ENCODE assay signal across 1 cellular context in the genomic region with DNA sequence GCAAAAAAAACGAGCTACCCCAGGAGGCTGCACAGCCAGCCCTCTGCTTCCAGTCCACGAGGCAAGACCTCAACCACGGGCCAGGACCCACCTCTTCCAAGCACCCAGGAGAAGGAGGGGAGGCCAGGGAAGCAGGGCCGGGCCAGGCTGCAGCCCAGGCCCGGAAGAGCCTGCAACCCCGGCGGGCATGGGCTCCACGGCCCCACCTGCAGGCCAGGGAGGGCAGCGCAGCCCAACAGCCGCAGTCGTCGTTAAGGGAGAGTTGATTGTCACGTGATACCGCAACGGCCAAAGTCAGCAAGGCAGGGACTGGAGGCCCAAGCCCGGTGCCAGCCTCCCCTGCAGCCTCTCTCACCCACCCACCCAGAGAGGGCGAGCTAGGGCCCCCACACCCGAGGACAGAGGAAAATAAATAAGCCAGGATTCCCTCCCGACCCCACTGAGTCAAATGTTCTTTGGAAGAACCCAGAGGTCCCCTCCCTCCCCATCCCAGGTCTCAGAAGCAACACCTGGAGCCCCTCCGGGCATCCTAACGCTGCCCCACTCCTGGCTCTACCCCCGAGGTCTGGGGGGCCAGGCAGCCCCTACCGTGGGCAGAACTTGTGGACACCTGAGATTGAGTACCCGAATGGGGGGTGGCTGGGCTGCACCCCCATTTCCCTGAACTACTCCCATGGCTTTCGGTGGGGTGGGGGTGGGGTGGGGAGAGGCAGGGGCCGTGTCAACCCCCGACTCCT.
TF ChIP-seq lines count a peak whose summit lies in the region.

No MANE protein-coding gene starts in this region.

TF ChIP-seq in HEK293, 187 proteins besides CTCF, POLR2A, EP300 and RAD21 (continued from another document):
- TF ChIP-seq, protein P1, sequence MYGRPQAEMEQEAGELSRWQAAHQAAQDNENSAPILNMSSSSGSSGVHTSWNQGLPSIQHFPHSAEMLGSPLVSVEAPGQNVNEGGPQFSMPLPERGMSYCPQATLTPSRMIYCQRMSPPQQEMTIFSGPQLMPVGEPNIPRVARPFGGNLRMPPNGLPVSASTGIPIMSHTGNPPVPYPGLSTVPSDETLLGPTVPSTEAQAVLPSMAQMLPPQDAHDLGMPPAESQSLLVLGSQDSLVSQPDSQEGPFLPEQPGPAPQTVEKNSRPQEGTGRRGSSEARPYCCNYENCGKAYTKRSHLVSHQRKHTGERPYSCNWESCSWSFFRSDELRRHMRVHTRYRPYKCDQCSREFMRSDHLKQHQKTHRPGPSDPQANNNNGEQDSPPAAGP (tag by site-specific recombination; IDR thresholded peaks at IDR 0.05) = peak; percentile 86
- TF ChIP-seq GFI1B (tag by site-specific recombination; IDR thresholded peaks at IDR 0.05) = no peak
- peak; percentile 81 for TF ChIP-seq ZNF324 (tag by site-specific recombination; IDR thresholded peaks at IDR 0.05)
- no peak for TF ChIP-seq ZNF366 (tag by site-specific recombination; conservative IDR thresholded peaks at IDR 0.05)
- peak; percentile 57; the same call in 1 of the 2 replicates for TF ChIP-seq KLF8 (tag by site-specific recombination; IDR thresholded peaks at IDR 0.05)
- no peak for TF ChIP-seq ZNF549 (tag by site-specific recombination; IDR thresholded peaks at IDR 0.05)
- TF ChIP-seq, protein P2, sequence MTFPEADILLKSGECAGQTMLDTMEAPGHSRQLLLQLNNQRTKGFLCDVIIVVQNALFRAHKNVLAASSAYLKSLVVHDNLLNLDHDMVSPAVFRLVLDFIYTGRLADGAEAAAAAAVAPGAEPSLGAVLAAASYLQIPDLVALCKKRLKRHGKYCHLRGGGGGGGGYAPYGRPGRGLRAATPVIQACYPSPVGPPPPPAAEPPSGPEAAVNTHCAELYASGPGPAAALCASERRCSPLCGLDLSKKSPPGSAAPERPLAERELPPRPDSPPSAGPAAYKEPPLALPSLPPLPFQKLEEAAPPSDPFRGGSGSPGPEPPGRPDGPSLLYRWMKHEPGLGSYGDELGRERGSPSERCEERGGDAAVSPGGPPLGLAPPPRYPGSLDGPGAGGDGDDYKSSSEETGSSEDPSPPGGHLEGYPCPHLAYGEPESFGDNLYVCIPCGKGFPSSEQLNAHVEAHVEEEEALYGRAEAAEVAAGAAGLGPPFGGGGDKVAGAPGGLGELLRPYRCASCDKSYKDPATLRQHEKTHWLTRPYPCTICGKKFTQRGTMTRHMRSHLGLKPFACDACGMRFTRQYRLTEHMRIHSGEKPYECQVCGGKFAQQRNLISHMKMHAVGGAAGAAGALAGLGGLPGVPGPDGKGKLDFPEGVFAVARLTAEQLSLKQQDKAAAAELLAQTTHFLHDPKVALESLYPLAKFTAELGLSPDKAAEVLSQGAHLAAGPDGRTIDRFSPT (tag by site-specific recombination; IDR thresholded peaks at IDR 0.05) = peak; percentile 60; the same call in 1 of the 2 replicates
- no peak for TF ChIP-seq YY2 (tag by site-specific recombination; IDR thresholded peaks at IDR 0.05)
- peak; percentile 17; the same call in 1 of the 2 replicates for TF ChIP-seq ZNF561 (tag by site-specific recombination; IDR thresholded peaks at IDR 0.05; ENCODE audit: borderline replicate concordance)
- TF ChIP-seq, protein P3, sequence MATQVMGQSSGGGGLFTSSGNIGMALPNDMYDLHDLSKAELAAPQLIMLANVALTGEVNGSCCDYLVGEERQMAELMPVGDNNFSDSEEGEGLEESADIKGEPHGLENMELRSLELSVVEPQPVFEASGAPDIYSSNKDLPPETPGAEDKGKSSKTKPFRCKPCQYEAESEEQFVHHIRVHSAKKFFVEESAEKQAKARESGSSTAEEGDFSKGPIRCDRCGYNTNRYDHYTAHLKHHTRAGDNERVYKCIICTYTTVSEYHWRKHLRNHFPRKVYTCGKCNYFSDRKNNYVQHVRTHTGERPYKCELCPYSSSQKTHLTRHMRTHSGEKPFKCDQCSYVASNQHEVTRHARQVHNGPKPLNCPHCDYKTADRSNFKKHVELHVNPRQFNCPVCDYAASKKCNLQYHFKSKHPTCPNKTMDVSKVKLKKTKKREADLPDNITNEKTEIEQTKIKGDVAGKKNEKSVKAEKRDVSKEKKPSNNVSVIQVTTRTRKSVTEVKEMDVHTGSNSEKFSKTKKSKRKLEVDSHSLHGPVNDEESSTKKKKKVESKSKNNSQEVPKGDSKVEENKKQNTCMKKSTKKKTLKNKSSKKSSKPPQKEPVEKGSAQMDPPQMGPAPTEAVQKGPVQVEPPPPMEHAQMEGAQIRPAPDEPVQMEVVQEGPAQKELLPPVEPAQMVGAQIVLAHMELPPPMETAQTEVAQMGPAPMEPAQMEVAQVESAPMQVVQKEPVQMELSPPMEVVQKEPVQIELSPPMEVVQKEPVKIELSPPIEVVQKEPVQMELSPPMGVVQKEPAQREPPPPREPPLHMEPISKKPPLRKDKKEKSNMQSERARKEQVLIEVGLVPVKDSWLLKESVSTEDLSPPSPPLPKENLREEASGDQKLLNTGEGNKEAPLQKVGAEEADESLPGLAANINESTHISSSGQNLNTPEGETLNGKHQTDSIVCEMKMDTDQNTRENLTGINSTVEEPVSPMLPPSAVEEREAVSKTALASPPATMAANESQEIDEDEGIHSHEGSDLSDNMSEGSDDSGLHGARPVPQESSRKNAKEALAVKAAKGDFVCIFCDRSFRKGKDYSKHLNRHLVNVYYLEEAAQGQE (tag by site-specific recombination; IDR thresholded peaks at IDR 0.05) = no peak
- TF ChIP-seq ZNF24 (tag by site-specific recombination; IDR thresholded peaks at IDR 0.05) = peak; percentile 54; the same call in 1 of the 2 replicates
- TF ChIP-seq ZFP3 (tag by site-specific recombination; IDR thresholded peaks at IDR 0.05; ENCODE audit: low read depth) = no peak
- TF ChIP-seq ZEB2 (tag by site-specific recombination; IDR thresholded peaks at IDR 0.05) = 0 out of 2 replicates have a peak, but pooled peaks have one; percentile 34
- TF ChIP-seq ZNF626 (tag by site-specific recombination; IDR thresholded peaks at IDR 0.05) = no peak
- TF ChIP-seq, protein P4, sequence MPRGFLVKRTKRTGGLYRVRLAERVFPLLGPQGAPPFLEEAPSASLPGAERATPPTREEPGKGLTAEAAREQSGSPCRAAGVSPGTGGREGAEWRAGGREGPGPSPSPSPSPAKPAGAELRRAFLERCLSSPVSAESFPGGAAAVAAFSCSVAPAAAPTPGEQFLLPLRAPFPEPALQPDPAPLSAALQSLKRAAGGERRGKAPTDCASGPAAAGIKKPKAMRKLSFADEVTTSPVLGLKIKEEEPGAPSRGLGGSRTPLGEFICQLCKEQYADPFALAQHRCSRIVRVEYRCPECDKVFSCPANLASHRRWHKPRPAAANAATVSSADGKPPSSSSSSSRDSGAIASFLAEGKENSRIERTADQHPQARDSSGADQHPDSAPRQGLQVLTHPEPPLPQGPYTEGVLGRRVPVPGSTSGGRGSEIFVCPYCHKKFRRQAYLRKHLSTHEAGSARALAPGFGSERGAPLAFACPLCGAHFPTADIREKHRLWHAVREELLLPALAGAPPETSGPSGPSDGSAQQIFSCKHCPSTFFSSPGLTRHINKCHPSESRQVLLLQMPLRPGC (tag by site-specific recombination; IDR thresholded peaks at IDR 0.05) = no peak
- TF ChIP-seq ZNF114 (tag by site-specific recombination; IDR thresholded peaks at IDR 0.05) = no peak
- TF ChIP-seq, protein P5, sequence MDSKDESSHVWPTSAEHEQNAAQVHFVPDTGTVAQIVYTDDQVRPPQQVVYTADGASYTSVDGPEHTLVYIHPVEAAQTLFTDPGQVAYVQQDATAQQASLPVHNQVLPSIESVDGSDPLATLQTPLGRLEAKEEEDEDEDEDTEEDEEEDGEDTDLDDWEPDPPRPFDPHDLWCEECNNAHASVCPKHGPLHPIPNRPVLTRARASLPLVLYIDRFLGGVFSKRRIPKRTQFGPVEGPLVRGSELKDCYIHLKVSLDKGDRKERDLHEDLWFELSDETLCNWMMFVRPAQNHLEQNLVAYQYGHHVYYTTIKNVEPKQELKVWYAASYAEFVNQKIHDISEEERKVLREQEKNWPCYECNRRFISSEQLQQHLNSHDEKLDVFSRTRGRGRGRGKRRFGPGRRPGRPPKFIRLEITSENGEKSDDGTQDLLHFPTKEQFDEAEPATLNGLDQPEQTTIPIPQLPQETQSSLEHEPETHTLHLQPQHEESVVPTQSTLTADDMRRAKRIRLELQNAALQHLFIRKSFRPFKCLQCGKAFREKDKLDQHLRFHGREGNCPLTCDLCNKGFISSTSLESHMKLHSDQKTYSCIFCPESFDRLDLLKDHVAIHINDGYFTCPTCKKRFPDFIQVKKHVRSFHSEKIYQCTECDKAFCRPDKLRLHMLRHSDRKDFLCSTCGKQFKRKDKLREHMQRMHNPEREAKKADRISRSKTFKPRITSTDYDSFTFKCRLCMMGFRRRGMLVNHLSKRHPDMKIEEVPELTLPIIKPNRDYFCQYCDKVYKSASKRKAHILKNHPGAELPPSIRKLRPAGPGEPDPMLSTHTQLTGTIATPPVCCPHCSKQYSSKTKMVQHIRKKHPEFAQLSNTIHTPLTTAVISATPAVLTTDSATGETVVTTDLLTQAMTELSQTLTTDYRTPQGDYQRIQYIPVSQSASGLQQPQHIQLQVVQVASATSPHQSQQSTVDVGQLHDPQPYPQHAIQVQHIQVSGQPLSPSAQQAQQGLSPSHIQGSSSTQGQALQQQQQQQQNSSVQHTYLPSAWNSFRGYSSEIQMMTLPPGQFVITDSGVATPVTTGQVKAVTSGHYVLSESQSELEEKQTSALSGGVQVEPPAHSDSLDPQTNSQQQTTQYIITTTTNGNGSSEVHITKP (tag by site-specific recombination; IDR thresholded peaks at IDR 0.05) = peak; percentile 52
- TF ChIP-seq EGR2 (tag by site-specific recombination; IDR thresholded peaks at IDR 0.05; ENCODE audit: low read depth) = no peak
